27 cellular contexts compared by ENCODE assay signal in the genomic region with DNA sequence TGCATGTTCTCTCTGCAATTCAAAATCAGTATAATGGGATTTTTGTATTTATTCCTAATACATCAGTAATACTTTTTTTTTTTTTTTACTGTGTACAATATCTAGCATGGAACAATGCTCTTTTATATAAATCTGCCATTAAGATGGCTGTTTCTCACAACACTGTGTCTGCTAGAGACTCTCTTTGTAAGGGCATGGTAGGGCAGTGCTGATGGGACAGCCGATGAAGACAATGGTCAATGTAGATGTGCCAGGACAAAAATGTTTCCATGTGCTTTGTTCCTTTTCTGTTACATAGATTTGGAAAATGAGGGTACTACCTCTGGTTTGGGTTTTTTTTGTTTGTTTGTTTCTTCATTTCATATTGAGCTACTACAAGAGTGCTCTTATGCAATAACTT.
DNase-seq lines count a peak whose midpoint lies in the region; ATAC-seq and TF ChIP-seq lines count a peak whose summit lies in the region.
"Had no signal": no experiment of that assay in that cellular context is flagged by ENCODE, and none has a peak within 500 bp of the region (broad histone marks: within the 10 kb centered on the region; RNA-seq: fewer than 3 reads in every experiment).

No MANE protein-coding gene starts in this region.

- H3K4me1 ChIP-seq in SK-N-SH (ENCODE audit: control insufficient read depth in 1 of 2, insufficient read depth in 2 of 2, low read depth in 1 of 2, low read length in 1 of 2): peaks cover 6 to 22% of the 10 kb centered on the region in 2 experiments; a peak in 3 of 4 replicates
- peaks cover 12 to 61% (median 27%) of the 10 kb centered on the region in 3 donors for H3K4me1 ChIP-seq in gastroesophageal sphincter
- H3K4me1 ChIP-seq in uterus: peaks cover 0 to 6% of the 10 kb centered on the region in 2 donors

- TF ChIP-seq POLR2A in gastroesophageal sphincter (IDR thresholded peaks at IDR 0.05) (no peak), uterus (IDR thresholded peaks at IDR 0.05) (no peak)

- TF ChIP-seq EP300 in SK-N-SH (IDR thresholded peaks at IDR 0.05; ENCODE audit: borderline replicate concordance in 1 of 2, low read depth in 1 of 2, low read length in 1 of 2) (no peak), gastroesophageal sphincter (IDR thresholded peaks at IDR 0.05) (no peak)

- CTCF ChIA-PET in SK-N-SH (lab: Yijun Ruan, JAX): no interaction called here

- DNase-seq in SK-N-SH: no peak
- DNase-seq in putamen (ENCODE audit: low spot score): peak; percentile 20
- DNase-seq in uterus: no peak
- DNase-seq in NOMO-1 (lab: John Stamatoyannopoulos, UW; ENCODE audit: unreplicated experiment in 2 of 2): no peak
- DNase-seq: activated CD4-positive, alpha-beta T cell treated with anti-CD3 and anti-CD28 coated beads for 36 hours; activated CD8-positive, alpha-beta memory T cell treated with anti-CD3 and anti-CD28 coated beads for 24 hours; activated gamma-delta T cell treated with Interleukin-2 at 50 U/mL for 16 hours; activated naive CD8-positive, alpha-beta T cell treated with anti-CD3 and anti-CD28 coated beads, Interleukin-2, amount 50 U/mL, for 24 hours; activated T-cell treated with anti-CD3 and anti-CD28 coated beads, Interleukin-2, amount 50 U/mL, for 1 hour; brain microvascular endothelial cell; CD4-positive, alpha-beta memory T cell; effector memory CD8-positive, alpha-beta T cell; islet precursor cell; NCI-H1092 treated with DMSO at 0.1 percent for 48 hours; NCI-H187 treated with DMSO at 0.1 percent for 48 hours; NCI-H526 treated with DMSO at 0.1 percent for 48 hours; stimulated activated CD4-positive, alpha-beta T cell treated with anti-CD3 and anti-CD28 coated beads, Interleukin-2, amount 100 ng/mL, for 48 hours; T-helper 17 cell; testis had no signal

- POLR2A ChIA-PET in SK-N-SH (lab: Yijun Ruan, JAX): no interaction called here

- intact Hi-C loops in uterus (cut with DNase I; ENCODE audit: low total_unique reads): no loop called here

- no peak for TF ChIP-seq RAD21 in SK-N-SH (IDR thresholded peaks at IDR 0.05; ENCODE audit: low read length)

- H3K9ac ChIP-seq in SK-N-SH: no peak overlapping the region

- H3K27me3 ChIP-seq in SK-N-SH (ENCODE audit: insufficient read depth) (no peaks in the 10 kb centered on the region), gastroesophageal sphincter (no peaks in the 10 kb centered on the region), uterus (no peaks in the 10 kb centered on the region)
- H3K27me3 ChIP-seq: brain microvascular endothelial cell, testis had no signal

- H3K27ac ChIP-seq in SK-N-SH (ENCODE audit: low read depth in 2 of 2, low read length in 1 of 2) (peak overlapping the region in 1 of 2 experiments; percentile 88; a peak in 2 of 4 replicates), gastroesophageal sphincter (peak overlapping the region; percentile 50 to 66 (median 60)), uterus (peak overlapping the region; percentile 32 to 71)
- H3K27ac ChIP-seq: brain microvascular endothelial cell, skin epidermis, testis had no signal

- H3K4me3 ChIP-seq in SK-N-SH (ENCODE audit: low read depth in 2 of 2, low read length in 1 of 2) (no peak overlapping the region), gastroesophageal sphincter (no peak overlapping the region), uterus (no peak overlapping the region)
- H3K4me3 ChIP-seq: GM23338, prostate gland, skin epidermis, testis had no signal

- 100% methylated on average over 1 of the region's 1 CpG for WGBS in SK-N-SH (ENCODE audit: low lambda C conversion rate)
- 71 to 83% methylated on average over 1 of the region's 1 CpG for WGBS in gastroesophageal sphincter (ENCODE audit: low coverage in 1 of 2), 2 donors

- H3K9me2 ChIP-seq in SK-N-SH: peaks cover 4% of the 10 kb centered on the region; the same call in 1 of the 2 replicates

- peaks cover 0 to 9% of the 10 kb centered on the region in 2 experiments for H3K36me3 ChIP-seq in SK-N-SH (replicated peaks in 1 of 2; ENCODE audit: control insufficient read depth in 1 of 2, insufficient read depth in 2 of 2, low read length in 1 of 2)
- peaks cover 0 to 44% of the 10 kb centered on the region in 2 donors for H3K36me3 ChIP-seq in gastroesophageal sphincter
- no peaks in the 10 kb centered on the region for H3K36me3 ChIP-seq in uterus
- H3K36me3 ChIP-seq: brain microvascular endothelial cell, prostate gland had no signal

- H3K79me2 ChIP-seq in SK-N-SH (ENCODE audit: insufficient read depth): no peaks in the 10 kb centered on the region

- no peak overlapping the region for H3K4me2 ChIP-seq in SK-N-SH
- H3K4me2 ChIP-seq: GM23338 had no signal

- no peak overlapping the region for H2AFZ ChIP-seq in SK-N-SH (ENCODE audit: low read depth)
- H2AFZ ChIP-seq: GM23338 had no signal

- H3K9me3 ChIP-seq in SK-N-SH: no peaks in the 10 kb centered on the region
- no peaks in the 10 kb centered on the region for H3K9me3 ChIP-seq in gastroesophageal sphincter
- no peaks in the 10 kb centered on the region for H3K9me3 ChIP-seq in uterus
- H3K9me3 ChIP-seq: prostate gland, testis had no signal

- ATAC-seq in SK-N-SH treated with all-trans-retinoic acid at 6 μM for 48 hours (no peak), gastroesophageal sphincter (no peak), GM19395 (IDR thresholded peaks at IDR 0.05; ENCODE audit: unreplicated experiment) (no peak), HG03045 (IDR thresholded peaks at IDR 0.05; ENCODE audit: unreplicated experiment) (no peak)
- ATAC-seq: activated CD4-positive, alpha-beta T cell treated with anti-CD3 and anti-CD28 coated beads for 36 hours; activated naive CD8-positive, alpha-beta T cell treated with anti-CD3 and anti-CD28 coated beads, Interleukin-2, amount 50 U/mL, for 24 hours; effector memory CD8-positive, alpha-beta T cell; GM23338; stimulated activated effector memory CD8-positive, alpha-beta T cell treated with anti-CD3 and anti-CD28 coated beads, Interleukin-12 subunit alpha, Interleukin-12 subunit beta, amount 100 ng/mL, for 72 hours; T-helper 17 cell had no signal

- no peaks in the 10 kb centered on the region for H4K20me1 ChIP-seq in SK-N-SH (ENCODE audit: insufficient read depth)

- H3F3A ChIP-seq in SK-N-SH (replicated peaks; ENCODE audit: insufficient read depth): peaks cover 13% of the 10 kb centered on the region

- TF ChIP-seq CTCF in SK-N-SH (IDR thresholded peaks at IDR 0.05) (no peak), gastroesophageal sphincter (IDR thresholded peaks at IDR 0.05) (no peak), uterus (IDR thresholded peaks at IDR 0.05) (no peak)

TF ChIP-seq in SK-N-SH, 30 proteins besides CTCF, POLR2A, EP300 and RAD21 (continues in another document):
- no peak for TF ChIP-seq RFX5 (IDR thresholded peaks at IDR 0.05; ENCODE audit: low read length)
- peak; percentile 51; the same call in 1 of the 2 replicates for TF ChIP-seq REST (IDR thresholded peaks at IDR 0.05; ENCODE audit: low read depth, low read length)
- no peak for TF ChIP-seq FOSL2 (IDR thresholded peaks at IDR 0.05; ENCODE audit: borderline replicate concordance, low read depth)

TF ChIP-seq in SK-N-SH treated with all-trans-retinoic acid at 6 μM for 48 hours, 23 proteins besides CTCF, POLR2A, EP300 and RAD21:
- no peak for TF ChIP-seq ISL1 (CRISPR knock-in tag; IDR thresholded peaks at IDR 0.05)
- no peak for TF ChIP-seq PPARA (CRISPR knock-in tag; IDR thresholded peaks at IDR 0.05; ENCODE audit: borderline replicate concordance)
- no peak for TF ChIP-seq ZFP3 (CRISPR knock-in tag; IDR thresholded peaks at IDR 0.05)
